Comparison of ENCODE assay signal across 1 cellular context in the genomic region with DNA sequence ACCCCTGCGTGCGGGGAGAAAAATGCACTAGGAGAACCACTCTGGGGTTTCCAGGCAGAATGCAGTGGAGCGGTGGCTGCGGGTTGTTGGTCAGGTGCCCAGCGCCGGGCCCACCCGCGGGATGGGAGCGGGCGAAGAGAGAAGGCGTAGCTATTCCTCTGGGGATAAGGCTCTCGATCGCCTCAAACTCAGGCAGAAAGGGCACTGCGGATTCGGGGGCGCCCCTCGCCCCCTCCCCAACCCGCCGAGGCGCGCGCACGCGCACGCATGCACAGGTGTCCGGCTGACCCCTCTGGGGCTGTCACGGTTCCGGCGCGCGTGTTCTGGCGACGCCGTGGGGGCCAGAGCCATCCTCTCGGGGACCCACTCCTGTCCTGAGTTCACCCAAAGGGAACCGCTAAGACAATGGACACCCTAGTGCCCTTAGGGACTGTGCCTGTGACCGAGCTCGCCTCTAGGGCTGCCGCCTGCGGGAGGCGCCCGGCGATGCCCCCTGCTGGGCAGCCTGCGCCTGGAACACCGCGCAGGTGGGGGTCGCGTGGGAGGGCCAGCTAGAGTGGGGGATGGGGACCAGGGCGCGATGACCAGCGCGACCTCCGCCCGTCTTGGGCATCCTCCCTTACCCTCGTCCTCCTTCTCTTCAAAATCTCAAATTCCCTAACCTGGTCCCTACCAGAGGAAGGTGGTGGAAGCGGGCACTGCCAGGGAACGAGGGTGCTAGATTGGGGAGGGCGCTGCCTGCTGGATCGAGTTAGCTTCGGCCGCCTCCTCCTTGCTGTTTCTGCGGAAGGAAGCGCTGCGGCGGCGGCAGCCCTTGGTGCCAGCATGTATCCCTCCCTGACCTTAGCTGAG.
TF ChIP-seq lines count a peak whose summit lies in the region.

No MANE protein-coding gene starts in this region.

TF ChIP-seq in SK-N-SH, 30 proteins besides CTCF, POLR2A, EP300 and RAD21:
- TF ChIP-seq SMC3 (IDR thresholded peaks at IDR 0.05; ENCODE audit: low read depth, low read length): peak; percentile 71
- TF ChIP-seq, protein P1, sequence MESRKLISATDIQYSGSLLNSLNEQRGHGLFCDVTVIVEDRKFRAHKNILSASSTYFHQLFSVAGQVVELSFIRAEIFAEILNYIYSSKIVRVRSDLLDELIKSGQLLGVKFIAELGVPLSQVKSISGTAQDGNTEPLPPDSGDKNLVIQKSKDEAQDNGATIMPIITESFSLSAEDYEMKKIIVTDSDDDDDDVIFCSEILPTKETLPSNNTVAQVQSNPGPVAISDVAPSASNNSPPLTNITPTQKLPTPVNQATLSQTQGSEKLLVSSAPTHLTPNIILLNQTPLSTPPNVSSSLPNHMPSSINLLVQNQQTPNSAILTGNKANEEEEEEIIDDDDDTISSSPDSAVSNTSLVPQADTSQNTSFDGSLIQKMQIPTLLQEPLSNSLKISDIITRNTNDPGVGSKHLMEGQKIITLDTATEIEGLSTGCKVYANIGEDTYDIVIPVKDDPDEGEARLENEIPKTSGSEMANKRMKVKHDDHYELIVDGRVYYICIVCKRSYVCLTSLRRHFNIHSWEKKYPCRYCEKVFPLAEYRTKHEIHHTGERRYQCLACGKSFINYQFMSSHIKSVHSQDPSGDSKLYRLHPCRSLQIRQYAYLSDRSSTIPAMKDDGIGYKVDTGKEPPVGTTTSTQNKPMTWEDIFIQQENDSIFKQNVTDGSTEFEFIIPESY (IDR thresholded peaks at IDR 0.05; ENCODE audit: borderline replicate concordance, low read depth): no peak
- TF ChIP-seq ELF1 (IDR thresholded peaks at IDR 0.05): no peak
- peak; percentile 95 for TF ChIP-seq CHD2 (IDR thresholded peaks at IDR 0.05; ENCODE audit: low read length, partially characterized antibody)
- TF ChIP-seq, protein P2, sequence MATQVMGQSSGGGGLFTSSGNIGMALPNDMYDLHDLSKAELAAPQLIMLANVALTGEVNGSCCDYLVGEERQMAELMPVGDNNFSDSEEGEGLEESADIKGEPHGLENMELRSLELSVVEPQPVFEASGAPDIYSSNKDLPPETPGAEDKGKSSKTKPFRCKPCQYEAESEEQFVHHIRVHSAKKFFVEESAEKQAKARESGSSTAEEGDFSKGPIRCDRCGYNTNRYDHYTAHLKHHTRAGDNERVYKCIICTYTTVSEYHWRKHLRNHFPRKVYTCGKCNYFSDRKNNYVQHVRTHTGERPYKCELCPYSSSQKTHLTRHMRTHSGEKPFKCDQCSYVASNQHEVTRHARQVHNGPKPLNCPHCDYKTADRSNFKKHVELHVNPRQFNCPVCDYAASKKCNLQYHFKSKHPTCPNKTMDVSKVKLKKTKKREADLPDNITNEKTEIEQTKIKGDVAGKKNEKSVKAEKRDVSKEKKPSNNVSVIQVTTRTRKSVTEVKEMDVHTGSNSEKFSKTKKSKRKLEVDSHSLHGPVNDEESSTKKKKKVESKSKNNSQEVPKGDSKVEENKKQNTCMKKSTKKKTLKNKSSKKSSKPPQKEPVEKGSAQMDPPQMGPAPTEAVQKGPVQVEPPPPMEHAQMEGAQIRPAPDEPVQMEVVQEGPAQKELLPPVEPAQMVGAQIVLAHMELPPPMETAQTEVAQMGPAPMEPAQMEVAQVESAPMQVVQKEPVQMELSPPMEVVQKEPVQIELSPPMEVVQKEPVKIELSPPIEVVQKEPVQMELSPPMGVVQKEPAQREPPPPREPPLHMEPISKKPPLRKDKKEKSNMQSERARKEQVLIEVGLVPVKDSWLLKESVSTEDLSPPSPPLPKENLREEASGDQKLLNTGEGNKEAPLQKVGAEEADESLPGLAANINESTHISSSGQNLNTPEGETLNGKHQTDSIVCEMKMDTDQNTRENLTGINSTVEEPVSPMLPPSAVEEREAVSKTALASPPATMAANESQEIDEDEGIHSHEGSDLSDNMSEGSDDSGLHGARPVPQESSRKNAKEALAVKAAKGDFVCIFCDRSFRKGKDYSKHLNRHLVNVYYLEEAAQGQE (IDR thresholded peaks at IDR 0.05; ENCODE audit: low read depth, low read length): peak; percentile 53; the same call in 1 of the 2 replicates
- peak; percentile 57; the same call in 1 of the 2 replicates for TF ChIP-seq TCF12 (IDR thresholded peaks at IDR 0.05)
- TF ChIP-seq, protein P3, sequence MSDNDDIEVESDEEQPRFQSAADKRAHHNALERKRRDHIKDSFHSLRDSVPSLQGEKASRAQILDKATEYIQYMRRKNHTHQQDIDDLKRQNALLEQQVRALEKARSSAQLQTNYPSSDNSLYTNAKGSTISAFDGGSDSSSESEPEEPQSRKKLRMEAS (IDR thresholded peaks at IDR 0.05; ENCODE audit: low read depth): peak; percentile 88
- peak; percentile 54 for TF ChIP-seq MXI1 (IDR thresholded peaks at IDR 0.05; ENCODE audit: low read depth, low read length)
- peak; percentile 14; the same call in 1 of the 2 replicates for TF ChIP-seq RFX5 (IDR thresholded peaks at IDR 0.05; ENCODE audit: low read length)
- TF ChIP-seq NRF1 (IDR thresholded peaks at IDR 0.05; ENCODE audit: low read depth, low read length): peak; percentile 52
- TF ChIP-seq YY1 (IDR thresholded peaks at IDR 0.05; ENCODE audit: low read depth): 0 out of 2 replicates have a peak, but pooled peaks have one; percentile 43
- peak; percentile 58; the same call in 1 of the 2 replicates for TF ChIP-seq SIN3A (IDR thresholded peaks at IDR 0.05; ENCODE audit: borderline replicate concordance, low read depth, low read length)
- no peak for TF ChIP-seq JUND (IDR thresholded peaks at IDR 0.05)
